Comparison of ENCODE assay signal across 8 cellular contexts in the genomic region with DNA sequence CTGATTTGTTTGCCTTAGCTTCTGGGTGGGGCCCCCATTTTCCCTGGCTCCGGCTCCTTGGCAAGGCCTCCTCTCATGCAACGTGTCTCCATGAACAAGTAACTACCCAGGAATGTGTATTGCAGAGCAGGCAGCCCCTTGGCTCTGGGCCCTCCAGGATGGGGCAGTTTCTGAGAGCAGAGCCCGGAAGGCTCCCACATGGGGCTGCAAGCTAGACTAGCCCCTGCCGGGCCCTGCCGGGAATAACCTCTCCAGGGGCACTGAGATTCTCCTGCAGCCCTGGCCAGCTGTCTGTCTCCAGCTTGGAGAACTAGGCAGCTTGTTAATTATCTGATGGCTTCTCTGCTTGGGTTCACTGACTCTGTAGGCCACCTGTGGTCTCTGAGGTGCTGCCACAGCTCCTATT.
DNase-seq lines count a peak whose midpoint lies in the region; ATAC-seq lines count a peak whose summit lies in the region.

No MANE protein-coding gene starts in this region.

- no peak for ATAC-seq in GM19395 (IDR thresholded peaks at IDR 0.05; ENCODE audit: unreplicated experiment)
- no peak for ATAC-seq in GM19397 (IDR thresholded peaks at IDR 0.05; ENCODE audit: unreplicated experiment)

- DNase-seq in GOT3 (lab: John Stamatoyannopoulos, UW), result peak; percentile 62
- peak; percentile 92 for DNase-seq in adipocyte (ENCODE audit: low read depth)
- DNase-seq in hepatic stellate cell (ENCODE audit: low spot score), result peak; percentile 72
- peak; percentile 96 for DNase-seq in skeletal muscle cell (ENCODE audit: low read depth)
- no peak for DNase-seq in NCI-H748 (lab: John Stamatoyannopoulos, UW; ENCODE audit: unreplicated experiment)
- no peak for DNase-seq in central memory CD4-positive, alpha-beta T cell

- no peaks in the 10 kb centered on the region for H3K9me3 ChIP-seq in adipocyte (ENCODE audit: control insufficient read depth, low read length)

- peaks cover 44% of the 10 kb centered on the region for H3K4me1 ChIP-seq in adipocyte (ENCODE audit: control insufficient read depth, insufficient read depth, low read length)

- H3K9ac ChIP-seq in adipocyte (ENCODE audit: low read length), result peak overlapping the region; percentile 53

- H3K4me3 ChIP-seq in adipocyte (ENCODE audit: low read length) (peak overlapping the region; percentile 57), skeletal muscle cell (ENCODE audit: low read depth, low read length) (no peak overlapping the region)

- no peaks in the 10 kb centered on the region for H3K27me3 ChIP-seq in adipocyte (replicated peaks; ENCODE audit: control insufficient read depth, insufficient read depth, low read length)

- H3K36me3 ChIP-seq in adipocyte (ENCODE audit: control insufficient read depth, insufficient read depth, low read length, severe bottlenecking), result no peaks in the 10 kb centered on the region

Comparison
In these comparisons a context has a peak if more than half of its experiments do, and no peak if none do; other contexts are left out.
1. DNase-seq: peak in GOT3 (single experiment), adipocyte (single experiment), hepatic stellate cell (single experiment) and skeletal muscle cell (single experiment); none in NCI-H748 (single experiment) and central memory CD4-positive, alpha-beta T cell (single experiment).